In the genomic region with DNA sequence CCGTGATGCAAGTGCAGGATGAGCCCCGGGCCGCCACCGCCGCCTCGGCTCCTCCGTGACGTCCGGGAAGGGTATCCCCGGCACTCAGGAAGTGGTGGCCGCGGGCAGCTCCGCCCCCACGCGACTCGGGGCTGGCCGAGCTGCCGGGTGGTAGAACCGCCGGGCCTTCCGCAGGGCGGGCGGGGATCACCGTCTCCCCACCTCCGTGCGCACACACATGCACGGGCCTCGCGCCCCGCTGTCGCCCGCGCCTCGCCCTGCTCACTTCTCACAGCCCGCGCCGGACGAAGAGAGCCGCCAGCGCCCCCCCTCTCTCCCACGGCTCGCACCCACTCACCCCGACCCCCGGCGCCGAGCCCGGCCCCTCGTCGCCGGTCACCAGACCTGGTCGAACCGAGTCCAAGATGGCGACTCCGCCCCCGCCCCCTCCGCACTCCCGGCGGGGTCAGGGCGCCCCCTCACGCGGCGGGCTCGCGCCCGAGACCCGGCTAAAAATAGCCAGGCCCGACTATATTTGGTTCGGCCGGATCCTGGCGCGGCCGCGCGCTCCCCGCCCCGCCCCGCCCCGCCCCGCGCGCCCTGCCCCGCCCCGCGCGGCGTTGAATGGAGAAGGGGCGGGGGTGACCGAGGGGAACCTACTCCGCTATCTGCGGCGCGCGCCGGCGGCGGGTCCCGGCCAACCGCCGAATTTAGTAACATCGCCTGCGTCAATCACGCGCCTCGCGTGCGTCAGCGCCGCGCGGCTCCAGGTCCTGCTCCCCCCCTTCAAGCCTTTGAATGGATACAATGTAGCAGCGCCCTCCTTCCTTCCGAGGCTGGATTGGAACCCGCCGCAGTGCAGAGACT, we compare ENCODE assay signal across 8 cellular contexts.
DNase-seq lines count a peak whose midpoint lies in the region; TF ChIP-seq lines count a peak whose summit lies in the region.

No MANE protein-coding gene starts in this region.

- DNase-seq in GM03348 (ENCODE audit: low spot score) (peak; percentile 94), HCEC 1CT (peak; percentile 95), MM.1S (peak; percentile 92), SIG-M5 (lab: John Stamatoyannopoulos, UW) (peak; percentile 75), foreskin melanocyte (peak; percentile 99), substantia nigra (lab: John Stamatoyannopoulos, UW) (peak; percentile 60 to 99 (median 90))
- peak; percentile 81 to 91 (median 86) for DNase-seq in activated naive CD4-positive, alpha-beta T cell (lab: John Stamatoyannopoulos, UW)

- no peak for TF ChIP-seq CTCF in MM.1S (IDR thresholded peaks at IDR 0.05; ENCODE audit: low read length)
- peak; percentile 11 for TF ChIP-seq CTCF in neutrophil (IDR thresholded peaks at IDR 0.05)

- H3K36me3 ChIP-seq in MM.1S (replicated peaks; ENCODE audit: insufficient read depth, low read length) (no peaks in the 10 kb centered on the region), neutrophil (no peaks in the 10 kb centered on the region)

- no peaks in the 10 kb centered on the region for H3K9me3 ChIP-seq in MM.1S (replicated peaks; ENCODE audit: insufficient read depth, low read length)
- no peaks in the 10 kb centered on the region for H3K9me3 ChIP-seq in neutrophil

- no peaks in the 10 kb centered on the region for H3K79me2 ChIP-seq in MM.1S (ENCODE audit: low read length)

- H3K4me2 ChIP-seq in MM.1S (ENCODE audit: low read depth, low read length) = peak overlapping the region; percentile 96

- no peaks in the 10 kb centered on the region for H4K20me1 ChIP-seq in MM.1S (ENCODE audit: insufficient read depth, low read length)

- H3K27me3 ChIP-seq in MM.1S (replicated peaks; ENCODE audit: insufficient read depth, low read length) = no peaks in the 10 kb centered on the region
- H3K27me3 ChIP-seq in neutrophil = peaks cover 29% of the 10 kb centered on the region

- H3K27ac ChIP-seq in MM.1S (ENCODE audit: low read length) (peak overlapping the region; percentile 91), neutrophil (peak overlapping the region; percentile 95), substantia nigra (ENCODE audit: low read depth, low read length, poor library complexity, severe bottlenecking) (peak overlapping the region; percentile 91)

- H3K4me1 ChIP-seq in MM.1S (ENCODE audit: low read length) (peaks cover 7% of the 10 kb centered on the region), neutrophil (ENCODE audit: control insufficient read depth in 1 of 2, insufficient read depth in 1 of 2, low read depth in 1 of 2, low read length in 1 of 2) (peaks cover 51 to 53% of the 10 kb centered on the region in 2 experiments)

- no peaks in the 10 kb centered on the region for H3K9me2 ChIP-seq in MM.1S (replicated peaks; ENCODE audit: insufficient read depth, low read length)

- H3F3A ChIP-seq in MM.1S (ENCODE audit: insufficient read depth, low read length) = peaks cover 39% of the 10 kb centered on the region

- H3K9ac ChIP-seq in MM.1S (ENCODE audit: low read length) = peak overlapping the region; percentile 97

- H2AFZ ChIP-seq in MM.1S (ENCODE audit: low read length) = peak overlapping the region; percentile 63

- H3K4me3 ChIP-seq in MM.1S (ENCODE audit: low read length) (peak overlapping the region; percentile 79), neutrophil (ENCODE audit: low read depth in 1 of 2, low read length in 1 of 2) (peak overlapping the region; percentile 78 to 99)

Comparison
In these comparisons a context has a peak if more than half of its experiments do, and no peak if none do; other contexts are left out.
1. Peak in every context shown above with its lines: DNase-seq, H3K4me3 ChIP-seq and H3K27ac ChIP-seq.